26 cellular contexts compared by ENCODE assay signal in genomic region chr10:72200883-72201282, GRCh38.
"Had no signal": no experiment of that assay in that cellular context is flagged by ENCODE, and none has a peak within 500 bp of the region (broad histone marks: within the 10 kb centered on the region; RNA-seq: fewer than 3 reads in every experiment).

No MANE protein-coding gene starts in this region.

- H3K36me3 ChIP-seq: neural progenitor cell, ovary, uterus had no signal

- ATAC-seq: natural killer cell; psoas muscle; right lobe of liver; stimulated activated effector memory CD8-positive, alpha-beta T cell treated with anti-CD3 and anti-CD28 coated beads, Interleukin-12 subunit alpha, Interleukin-12 subunit beta, amount 100 ng/mL, for 72 hours; stimulated activated naive CD8-positive, alpha-beta T cell treated with anti-CD3 and anti-CD28 coated beads, Interleukin-15, amount 100 ng/mL, for 72 hours; stimulated activated naive CD8-positive, alpha-beta T cell treated with anti-CD3 and anti-CD28 coated beads, Interleukin-15, Interleukin-2, amounts not matched to agents 100 U/mL and 50 U/mL, for 24 hours; upper lobe of right lung had no signal

- DNase-seq: natural killer cell; occipital lobe; ovary; posterior cingulate gyrus; psoas muscle; right cardiac atrium; right lobe of liver; sigmoid colon; small intestine; stimulated activated CD4-positive, alpha-beta T cell treated with anti-CD3 and anti-CD28 coated beads, Interleukin-15, amount 100 ng/mL, for 24 hours; stimulated activated CD4-positive, alpha-beta T cell treated with anti-CD3 and anti-CD28 coated beads, Interleukin-2, amount 100 ng/mL, for 24 hours; stimulated activated CD4-positive, alpha-beta T cell treated with anti-CD3 and anti-CD28 coated beads, Interleukin-2, amount 100 ng/mL, for 48 hours; stimulated activated CD4-positive, alpha-beta T cell treated with anti-CD3 and anti-CD28 coated beads, Interleukin-4, amount 100 ng/mL, for 24 hours; stimulated activated naive CD4-positive, alpha-beta T cell; stimulated activated naive CD8-positive, alpha-beta T cell treated with anti-CD3 and anti-CD28 coated beads, Interleukin-15, amount 100 ng/mL, for 72 hours; stimulated activated naive CD8-positive, alpha-beta T cell treated with anti-CD3 and anti-CD28 coated beads, Interleukin-15, Interleukin-2, amounts not matched to agents 100 U/mL and 50 U/mL, for 24 hours; substantia nigra; testis; transverse colon; upper lobe of right lung; uterus had no signal

- H3K9me3 ChIP-seq: ovary, psoas muscle, right lobe of liver, sigmoid colon, suprapubic skin, testis, tibial artery, transverse colon, upper lobe of right lung, uterus had no signal

- H3K4me1 ChIP-seq: neural progenitor cell, parathyroid adenoma, right lobe of liver, sigmoid colon, suprapubic skin, tibial artery, transverse colon, upper lobe of right lung, uterus had no signal

- H3K27ac ChIP-seq: neural progenitor cell, ovary, parathyroid adenoma, psoas muscle, right lobe of liver, sigmoid colon, suprapubic skin, testis, tibial artery, transverse colon, upper lobe of right lung, uterus had no signal

- H3K4me3 ChIP-seq: neural progenitor cell, ovary, psoas muscle, right lobe of liver, sigmoid colon, suprapubic skin, testis, tibial artery, transverse colon, upper lobe of right lung, uterus had no signal

- H3K27me3 ChIP-seq: neural progenitor cell, ovary, right lobe of liver, sigmoid colon, suprapubic skin, testis, tibial artery, transverse colon, upper lobe of right lung, uterus had no signal
